In genomic region chr2:219230201-219230540, GRCh38 we compare ENCODE assay signal across 8 cellular contexts. TPM values are rescaled to one million over a fixed set of nuclear protein-coding genes. Genes with fewer than 3 reads are reported as not detected.
A peak's percentile ranks its signal among the peaks of the same experiment; 100 is the strongest.
DNase-seq lines count a peak whose midpoint lies in the region; ATAC-seq, FAIRE-seq and TF ChIP-seq lines count a peak whose summit lies in the region.

No MANE protein-coding gene starts in this region.

- no peaks in the 10 kb centered on the region for H4K20me1 ChIP-seq in OCI-LY3 (ENCODE audit: insufficient read depth, low read length)
- peaks cover 10% of the 10 kb centered on the region for H4K20me1 ChIP-seq in astrocyte (ENCODE audit: insufficient read depth, low read length)

- peak in 1 of 5 donors; percentile 54 for DNase-seq in CD4-positive, alpha-beta memory T cell
- DNase-seq in astrocyte (ENCODE audit: low read depth) (peak; percentile 24), SK-N-DZ (ENCODE audit: low spot score) (no peak), GM19238 (ENCODE audit: insufficient read length, low spot score) (no peak)

- H3K9ac ChIP-seq in OCI-LY3 (ENCODE audit: low read length) (peak overlapping the region; percentile 68), astrocyte (ENCODE audit: low read length) (peak overlapping the region; percentile 90), iPS-15b (ENCODE audit: low read depth, low read length) (peak overlapping the region; percentile 90), skeletal muscle satellite cell (ENCODE audit: low read depth, low read length) (peak overlapping the region; percentile 98)

- TF ChIP-seq CTCF in OCI-LY3 (IDR thresholded peaks at IDR 0.05; ENCODE audit: low read depth, low read length): no peak
- no peak for TF ChIP-seq CTCF in astrocyte (IDR thresholded peaks at IDR 0.05; ENCODE audit: insufficient read depth, low read depth, low read length)

- no peaks in the 10 kb centered on the region for H3K9me3 Mint-ChIP-seq in CD4-positive, alpha-beta memory T cell
- H3K9me3 Mint-ChIP-seq in astrocyte (ENCODE audit: unreplicated experiment): no peaks in the 10 kb centered on the region

- H2AFZ ChIP-seq in OCI-LY3 (ENCODE audit: low read depth, low read length) (no peak overlapping the region; the same call in 1 of the 2 replicates), astrocyte (ENCODE audit: low read depth, low read length) (peak overlapping the region; percentile 83)

- H3K4me1 Mint-ChIP-seq in CD4-positive, alpha-beta memory T cell: peaks cover 26 to 81% (median 50%) of the 10 kb centered on the region in 4 donors
- peaks cover 10% of the 10 kb centered on the region for H3K4me1 Mint-ChIP-seq in astrocyte (ENCODE audit: low read depth, unreplicated experiment)

- CTCF ChIA-PET in CD4-positive, alpha-beta memory T cell (lab: Charles Lee; ENCODE audit: partially characterized antibody): interaction anchor here (1.0 to 4.1 kb wide), 11 partner anchors 15 to 172 kb away, joined by 3 to 25 read pairs (median 11); partner anchors contain the start of genes DNAJB2, GLB1L, SLC23A3 and STK16

- intact Hi-C loops in CD4-positive, alpha-beta memory T cell (cut with micrococcal nuclease): no loop called here

- peaks cover 53% of the 10 kb centered on the region for H3K36me3 ChIP-seq in CD4-positive, alpha-beta memory T cell (ENCODE audit: insufficient read depth, low read length)
- peaks cover 21% of the 10 kb centered on the region for H3K36me3 ChIP-seq in OCI-LY3 (replicated peaks; ENCODE audit: low read depth, low read length)
- H3K36me3 ChIP-seq in astrocyte (ENCODE audit: insufficient read depth, low read length): peaks cover 21% of the 10 kb centered on the region
- peaks cover 28% of the 10 kb centered on the region for H3K36me3 ChIP-seq in iPS-15b (ENCODE audit: control insufficient read depth, insufficient read depth, low read length)
- peaks cover 47% of the 10 kb centered on the region for H3K36me3 ChIP-seq in skeletal muscle satellite cell (ENCODE audit: insufficient read depth, low read length)

- H3K79me2 ChIP-seq in OCI-LY3 (ENCODE audit: low read length): peaks cover 31% of the 10 kb centered on the region
- peaks cover 35% of the 10 kb centered on the region for H3K79me2 ChIP-seq in astrocyte (ENCODE audit: insufficient read depth, low read length)

- peak overlapping the region; percentile 80 for H3K4me2 ChIP-seq in OCI-LY3 (ENCODE audit: low read length)
- peak overlapping the region; percentile 93 for H3K4me2 ChIP-seq in astrocyte (ENCODE audit: low read length)
- peak overlapping the region; percentile 92 for H3K4me2 ChIP-seq in skeletal muscle satellite cell (ENCODE audit: low read length)

- peak; percentile 26 for ATAC-seq in GM21723 (IDR thresholded peaks at IDR 0.05; ENCODE audit: unreplicated experiment)

- peak overlapping the region; percentile 87 for H3K27ac ChIP-seq in CD4-positive, alpha-beta memory T cell (ENCODE audit: low read depth, low read length)
- H3K27ac ChIP-seq in OCI-LY3 (ENCODE audit: low read length): peak overlapping the region; percentile 59
- H3K27ac ChIP-seq in astrocyte (ENCODE audit: low read depth, low read length): peak overlapping the region; percentile 72

- no peaks in the 10 kb centered on the region for H3K27me3 Mint-ChIP-seq in CD4-positive, alpha-beta memory T cell
- H3K27me3 Mint-ChIP-seq in astrocyte (ENCODE audit: low read depth, unreplicated experiment): no peaks in the 10 kb centered on the region

- H3K27me3 ChIP-seq in CD4-positive, alpha-beta memory T cell (ENCODE audit: insufficient read depth, low read length): no peaks in the 10 kb centered on the region
- H3K27me3 ChIP-seq in OCI-LY3 (ENCODE audit: low read depth, low read length) (no peaks in the 10 kb centered on the region), astrocyte (ENCODE audit: insufficient read depth, low read length) (no peaks in the 10 kb centered on the region), iPS-15b (ENCODE audit: control insufficient read depth, insufficient read depth, low read length) (no peaks in the 10 kb centered on the region), skeletal muscle satellite cell (ENCODE audit: control insufficient read depth, insufficient read depth, low read length) (no peaks in the 10 kb centered on the region)

- FAIRE-seq in astrocyte (lab: Jason Lieb, UNC): no peak

- H3K4me3 Mint-ChIP-seq in CD4-positive, alpha-beta memory T cell: peak overlapping the region; percentile 94 to 99 (median 96)
- H3K4me3 Mint-ChIP-seq in astrocyte (ENCODE audit: unreplicated experiment): peak overlapping the region; percentile 100

- H3K4me1 ChIP-seq in CD4-positive, alpha-beta memory T cell (ENCODE audit: insufficient read depth, low read length): peaks cover 49% of the 10 kb centered on the region
- peaks cover 14% of the 10 kb centered on the region for H3K4me1 ChIP-seq in OCI-LY3 (ENCODE audit: low read length)
- peaks cover 20% of the 10 kb centered on the region for H3K4me1 ChIP-seq in astrocyte (ENCODE audit: insufficient read depth, low read length)
- no peaks in the 10 kb centered on the region for H3K4me1 ChIP-seq in iPS-15b (ENCODE audit: control insufficient read depth, insufficient read depth, low read length)
- H3K4me1 ChIP-seq in skeletal muscle satellite cell (ENCODE audit: control insufficient read depth, insufficient read depth, low read length): peaks cover 15% of the 10 kb centered on the region

- no peaks in the 10 kb centered on the region for H3K9me3 ChIP-seq in CD4-positive, alpha-beta memory T cell (ENCODE audit: control insufficient read depth in 1 of 2, low read length in 2 of 2)
- H3K9me3 ChIP-seq in OCI-LY3 (ENCODE audit: insufficient read depth, low read length) (no peaks in the 10 kb centered on the region), astrocyte (ENCODE audit: insufficient read depth, low read depth, low read length) (no peaks in the 10 kb centered on the region), iPS-15b (ENCODE audit: control insufficient read depth, insufficient read depth, low read length) (no peaks in the 10 kb centered on the region), skeletal muscle satellite cell (replicated peaks; ENCODE audit: low read length) (no peaks in the 10 kb centered on the region)

- H3K36me3 Mint-ChIP-seq in CD4-positive, alpha-beta memory T cell: peaks cover 43 to 62% of the 10 kb centered on the region in 2 donors
- H3K36me3 Mint-ChIP-seq in astrocyte (ENCODE audit: low read depth, unreplicated experiment): peaks cover 22% of the 10 kb centered on the region

- H3K4me3 ChIP-seq in CD4-positive, alpha-beta memory T cell (ENCODE audit: low read length in 2 of 2): peak overlapping the region; percentile 63 to 69
- H3K4me3 ChIP-seq in OCI-LY3 (ENCODE audit: low read length): peak overlapping the region; percentile 100
- peak overlapping the region; percentile 93 for H3K4me3 ChIP-seq in astrocyte (ENCODE audit: insufficient read depth, low read depth, low read length)
- peak overlapping the region; percentile 98 for H3K4me3 ChIP-seq in iPS-15b (ENCODE audit: low read depth, low read length)
- peak overlapping the region; percentile 86 for H3K4me3 ChIP-seq in skeletal muscle satellite cell (ENCODE audit: low read length)

- H3K27ac Mint-ChIP-seq in CD4-positive, alpha-beta memory T cell: peak overlapping the region; percentile 94 to 98 (median 96)
- peak overlapping the region; percentile 98 for H3K27ac Mint-ChIP-seq in astrocyte (ENCODE audit: unreplicated experiment)

- POLR2A ChIA-PET in CD4-positive, alpha-beta memory T cell (lab: Charles Lee; ENCODE audit: partially characterized antibody): interaction anchor here (1.0 to 17.6 kb wide), 28 partner anchors 7 to 159 kb away, joined by 3 to 684 read pairs (median 6); partner anchors contain the start of genes ABCB6, CNPPD1, DNAJB2 and DNPEP

RNA-seq across cellular contexts. Expression of gene ANKZF1, which starts 0.6 kb away (rescaled TPM):
- total RNA-seq in CD4-positive, alpha-beta memory T cell: 100 to 1,000 TPM; 244 to 260 TPM
- 10 to 100 TPM; 22.1 to 49.5 TPM for polyA plus RNA-seq in CD4-positive, alpha-beta memory T cell
- 41.6 and 43.8 TPM in 2 replicates for total RNA-seq in astrocyte
- total RNA-seq in skeletal muscle satellite cell (2012; rRNA removed): 19.3 and 26.6 TPM in 2 replicates
- 33.0 and 50.4 TPM in 2 replicates for polyA plus RNA-seq in SK-N-DZ (2014; cell fraction: cytosol; rRNA removed)
- 383 and 403 TPM in 2 replicates for polyA plus RNA-seq in SK-N-DZ (2014; cell fraction: nucleus; rRNA removed)

RNA-seq across cellular contexts. Expression of gene ATG9A, which starts 0.7 kb away (rescaled TPM):
- total RNA-seq in CD4-positive, alpha-beta memory T cell: 10 to 100 TPM; 48.7 to 53.0 TPM
- polyA plus RNA-seq in CD4-positive, alpha-beta memory T cell: 10 to 100 TPM; 10.3 to 27.8 TPM
- total RNA-seq in astrocyte: 48.8 and 57.0 TPM in 2 replicates
- total RNA-seq in skeletal muscle satellite cell (2012; rRNA removed): 35.7 and 44.3 TPM in 2 replicates
- 20.2 and 22.8 TPM in 2 replicates for polyA plus RNA-seq in SK-N-DZ (2014; cell fraction: cytosol; rRNA removed)
- 24.4 and 47.4 TPM in 2 replicates for polyA plus RNA-seq in SK-N-DZ (2014; cell fraction: nucleus; rRNA removed)

RNA-seq across cellular contexts. Expression of gene ABCB6, which starts 11.4 kb away (rescaled TPM):
- total RNA-seq in CD4-positive, alpha-beta memory T cell: 10 to 100 TPM; 10.7 to 11.1 TPM
- 1 to 10 TPM; 1.4 to 4.3 TPM for polyA plus RNA-seq in CD4-positive, alpha-beta memory T cell
- total RNA-seq in astrocyte: 12.5 and 13.2 TPM in 2 replicates
- total RNA-seq in skeletal muscle satellite cell (2012; rRNA removed): 25.6 and 30.1 TPM in 2 replicates
- polyA plus RNA-seq in SK-N-DZ (2014; cell fraction: cytosol; rRNA removed): 24.6 and 37.6 TPM in 2 replicates
- 154 and 165 TPM in 2 replicates for polyA plus RNA-seq in SK-N-DZ (2014; cell fraction: nucleus; rRNA removed)

RNA-seq across cellular contexts. Expression of gene GLB1L, which starts 15.1 kb away (rescaled TPM):
- 1 to 10 TPM; 1.5 to 2.5 TPM for total RNA-seq in CD4-positive, alpha-beta memory T cell
- polyA plus RNA-seq in CD4-positive, alpha-beta memory T cell: under 1 TPM; 0.26 to 0.68 TPM
- 2.7 and 4.6 TPM in 2 replicates for total RNA-seq in astrocyte
- total RNA-seq in skeletal muscle satellite cell (2012; rRNA removed): 6.6 and 11.4 TPM in 2 replicates
- 6.8 and 7.5 TPM in 2 replicates for polyA plus RNA-seq in SK-N-DZ (2014; cell fraction: cytosol; rRNA removed)
- polyA plus RNA-seq in SK-N-DZ (2014; cell fraction: nucleus; rRNA removed): 13.0 and 15.1 TPM in 2 replicates

RNA-seq across cellular contexts. Expression of gene STK16, which starts 15.1 kb away (rescaled TPM):
- 10 to 100 TPM; 19.3 to 21.1 TPM for total RNA-seq in CD4-positive, alpha-beta memory T cell
- 10 to 100 TPM; 15.3 to 15.4 TPM for polyA plus RNA-seq in CD4-positive, alpha-beta memory T cell
- 19.1 and 20.6 TPM in 2 replicates for total RNA-seq in astrocyte
- 20.8 and 28.9 TPM in 2 replicates for total RNA-seq in skeletal muscle satellite cell (2012; rRNA removed)
- polyA plus RNA-seq in SK-N-DZ (2014; cell fraction: cytosol; rRNA removed): 33.9 and 39.8 TPM in 2 replicates
- polyA plus RNA-seq in SK-N-DZ (2014; cell fraction: nucleus; rRNA removed): 29.1 and 45.2 TPM in 2 replicates
